ENCODE assay signal across 8 cellular contexts in the genomic region with DNA sequence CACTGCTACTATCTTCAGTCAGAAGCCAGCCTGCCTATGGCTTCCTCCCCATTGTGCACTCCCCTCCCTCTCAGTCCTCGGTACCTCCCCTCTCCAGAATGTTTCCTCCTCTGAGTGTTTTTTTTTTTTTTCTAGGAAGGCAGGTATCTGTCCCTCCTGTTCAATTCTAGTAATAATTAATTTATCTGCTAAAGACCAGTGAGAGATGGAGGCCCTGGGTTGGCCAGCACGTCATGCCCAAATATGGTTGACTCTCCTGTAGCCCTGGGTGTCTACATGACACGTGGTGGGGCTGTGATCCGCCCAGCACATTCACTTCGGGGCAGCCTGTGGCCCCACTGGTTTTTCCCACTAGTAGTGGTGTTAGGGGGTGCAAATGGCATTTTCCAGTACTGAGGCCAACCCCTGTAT. TPM values are rescaled to one million over a fixed set of nuclear protein-coding genes. Genes with fewer than 3 reads are reported as not detected.
DNase-seq lines count a peak whose midpoint lies in the region; ATAC-seq and TF ChIP-seq lines count a peak whose summit lies in the region.

No MANE protein-coding gene starts in this region.

- no peaks in the 10 kb centered on the region for H3K27me3 Mint-ChIP-seq in activated T-helper 1 cell treated with anti-CD3 and anti-CD28 coated beads, Interleukin-12 subunit alpha, Interleukin-12 subunit beta, Interleukin-2, Interleukin-4 antibody, amounts not matched to agents 30 ng/mL and 10 ng/mL and 1 ng/mL, durations not matched to agents 14 hours and 24 hours and 36 hours (ENCODE audit: insufficient read depth)
- H3K27me3 Mint-ChIP-seq in memory B cell: no peaks in the 10 kb centered on the region

- intact Hi-C loops in activated T-helper 1 cell treated with anti-CD3 and anti-CD28 coated beads, Interleukin-12 subunit alpha, Interleukin-12 subunit beta, Interleukin-2, Interleukin-4 antibody, amounts not matched to agents 30 ng/mL and 10 ng/mL and 1 ng/mL, durations not matched to agents 14 hours and 24 hours and 36 hours (cut with micrococcal nuclease): loop anchor here (1.0 kb wide), 1 partner anchor 162 kb away; no protein-coding TSS in a partner anchor

- DNase-seq in ACHN (peak; percentile 75), memory B cell (ENCODE audit: low spot score in 2 of 2) (no peak), superior temporal gyrus (ENCODE audit: extremely low spot score) (no peak), Ammon's horn (ENCODE audit: low spot score) (no peak), NCI-H1048 (lab: John Stamatoyannopoulos, UW) (no peak)
- DNase-seq in activated T-helper 1 cell treated with anti-CD3 and anti-CD28 coated beads, Interleukin-12 subunit alpha, Interleukin-12 subunit beta, Interleukin-2, Interleukin-4 antibody, amounts not matched to agents 30 ng/mL and 10 ng/mL and 1 ng/mL, durations not matched to agents 14 hours and 24 hours and 36 hours (ENCODE audit: low spot score): no peak

- TF ChIP-seq POLR2A in GM19099 (IDR thresholded peaks at IDR 0.05; ENCODE audit: extremely low read depth, insufficient read length, low read depth): peak; percentile 36

- peaks cover 15% of the 10 kb centered on the region for H3K4me1 Mint-ChIP-seq in activated T-helper 1 cell treated with anti-CD3 and anti-CD28 coated beads, Interleukin-12 subunit alpha, Interleukin-12 subunit beta, Interleukin-2, Interleukin-4 antibody, amounts not matched to agents 30 ng/mL and 10 ng/mL and 1 ng/mL, durations not matched to agents 14 hours and 24 hours and 36 hours (ENCODE audit: low read depth)
- peaks cover 10% of the 10 kb centered on the region for H3K4me1 Mint-ChIP-seq in memory B cell

- in situ Hi-C loops in ACHN (cut with HindIII; ENCODE audit: low pct_ligation_motif_present, low pct_unique_long_range_greater_than_20kb, low sequenced_read_pairs): no loop called here

- H3K9me3 Mint-ChIP-seq in activated T-helper 1 cell treated with anti-CD3 and anti-CD28 coated beads, Interleukin-12 subunit alpha, Interleukin-12 subunit beta, Interleukin-2, Interleukin-4 antibody, amounts not matched to agents 30 ng/mL and 10 ng/mL and 1 ng/mL, durations not matched to agents 14 hours and 24 hours and 36 hours: no peaks in the 10 kb centered on the region
- no peaks in the 10 kb centered on the region for H3K9me3 Mint-ChIP-seq in memory B cell

- H3K36me3 Mint-ChIP-seq in activated T-helper 1 cell treated with anti-CD3 and anti-CD28 coated beads, Interleukin-12 subunit alpha, Interleukin-12 subunit beta, Interleukin-2, Interleukin-4 antibody, amounts not matched to agents 30 ng/mL and 10 ng/mL and 1 ng/mL, durations not matched to agents 14 hours and 24 hours and 36 hours (ENCODE audit: low read depth): peaks cover 9% of the 10 kb centered on the region
- peaks cover 2% of the 10 kb centered on the region for H3K36me3 Mint-ChIP-seq in memory B cell

- H3K27ac Mint-ChIP-seq in activated T-helper 1 cell treated with anti-CD3 and anti-CD28 coated beads, Interleukin-12 subunit alpha, Interleukin-12 subunit beta, Interleukin-2, Interleukin-4 antibody, amounts not matched to agents 30 ng/mL and 10 ng/mL and 1 ng/mL, durations not matched to agents 14 hours and 24 hours and 36 hours: peak overlapping the region; percentile 68
- peak overlapping the region; percentile 72 for H3K27ac Mint-ChIP-seq in memory B cell

- ATAC-seq in memory B cell (ENCODE audit: low read depth) (no peak), GM21825 (IDR thresholded peaks at IDR 0.05; ENCODE audit: unreplicated experiment) (no peak)

- H3K4me3 Mint-ChIP-seq in activated T-helper 1 cell treated with anti-CD3 and anti-CD28 coated beads, Interleukin-12 subunit alpha, Interleukin-12 subunit beta, Interleukin-2, Interleukin-4 antibody, amounts not matched to agents 30 ng/mL and 10 ng/mL and 1 ng/mL, durations not matched to agents 14 hours and 24 hours and 36 hours: peak overlapping the region; percentile 82
- peak overlapping the region; percentile 93 for H3K4me3 Mint-ChIP-seq in memory B cell

RNA-seq across cellular contexts. Expression of a gene that starts 1.8 kb away (rescaled TPM):
- 854 and 873 TPM in 2 replicates for total RNA-seq in activated T-helper 1 cell treated with anti-CD3 and anti-CD28 coated beads, Interleukin-12 subunit alpha, Interleukin-12 subunit beta, Interleukin-2, Interleukin-4 antibody, amounts not matched to agents 30 ng/mL and 10 ng/mL and 1 ng/mL, durations not matched to agents 14 hours and 24 hours and 36 hours

RNA-seq across cellular contexts. Expression of a gene that starts 6.5 kb away (rescaled TPM):
- total RNA-seq in activated T-helper 1 cell treated with anti-CD3 and anti-CD28 coated beads, Interleukin-12 subunit alpha, Interleukin-12 subunit beta, Interleukin-2, Interleukin-4 antibody, amounts not matched to agents 30 ng/mL and 10 ng/mL and 1 ng/mL, durations not matched to agents 14 hours and 24 hours and 36 hours: 83.3 and 85.5 TPM in 2 replicates

RNA-seq across cellular contexts. Expression of a gene that starts 25.6 kb away (rescaled TPM):
- 2,208 and 2,261 TPM in 2 replicates for total RNA-seq in activated T-helper 1 cell treated with anti-CD3 and anti-CD28 coated beads, Interleukin-12 subunit alpha, Interleukin-12 subunit beta, Interleukin-2, Interleukin-4 antibody, amounts not matched to agents 30 ng/mL and 10 ng/mL and 1 ng/mL, durations not matched to agents 14 hours and 24 hours and 36 hours

RNA-seq across cellular contexts. Expression of a gene that starts 36.4 kb away (rescaled TPM):
- 12.4 and 14.5 TPM in 2 replicates for total RNA-seq in activated T-helper 1 cell treated with anti-CD3 and anti-CD28 coated beads, Interleukin-12 subunit alpha, Interleukin-12 subunit beta, Interleukin-2, Interleukin-4 antibody, amounts not matched to agents 30 ng/mL and 10 ng/mL and 1 ng/mL, durations not matched to agents 14 hours and 24 hours and 36 hours

RNA-seq across cellular contexts. Expression of a gene that starts 38.7 kb away (rescaled TPM):
- 65.2 and 69.2 TPM in 2 replicates for total RNA-seq in activated T-helper 1 cell treated with anti-CD3 and anti-CD28 coated beads, Interleukin-12 subunit alpha, Interleukin-12 subunit beta, Interleukin-2, Interleukin-4 antibody, amounts not matched to agents 30 ng/mL and 10 ng/mL and 1 ng/mL, durations not matched to agents 14 hours and 24 hours and 36 hours
